ENCODE assay signal across 13 cellular contexts in the genomic region with DNA sequence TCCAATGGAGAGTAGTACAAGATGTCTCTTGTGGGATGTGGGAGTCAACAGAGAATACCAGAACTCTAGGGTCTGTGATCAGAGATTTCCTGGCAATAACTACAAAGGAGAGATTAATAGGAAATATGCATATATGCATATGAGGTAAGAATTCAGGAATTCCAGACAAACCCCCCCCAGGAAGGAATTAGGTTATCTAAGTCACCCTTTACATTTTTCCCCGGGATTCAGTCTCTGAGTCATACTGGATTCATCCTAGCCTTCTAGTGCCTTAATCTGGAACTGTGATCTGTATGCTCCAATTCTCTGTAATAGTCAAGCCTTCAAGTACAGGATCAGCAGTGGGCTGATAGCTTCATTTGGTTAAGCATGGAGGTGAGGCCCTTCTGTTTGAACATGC. TPM values are rescaled to one million over a fixed set of nuclear protein-coding genes. Genes with fewer than 3 reads are reported as not detected.
DNase-seq lines count a peak whose midpoint lies in the region; ATAC-seq and TF ChIP-seq lines count a peak whose summit lies in the region.
"Had no signal": no experiment of that assay in that cellular context is flagged by ENCODE, and none has a peak within 500 bp of the region (broad histone marks: within the 10 kb centered on the region; RNA-seq: fewer than 3 reads in every experiment).

No MANE protein-coding gene starts in this region.

- H3K4me3 ChIP-seq in HCT116 (replicated peaks in 1 of 2; ENCODE audit: low read depth in 1 of 2, low read length in 2 of 2), result no peak overlapping the region

- no peak for TF ChIP-seq POLR2A in HCT116 (IDR thresholded peaks at IDR 0.05; ENCODE audit: borderline replicate concordance, extremely low read depth, insufficient read depth, insufficient read length)

- TF ChIP-seq CTCF in HCT116 (IDR thresholded peaks at IDR 0.05 in 2 of 3, conservative IDR thresholded peaks at IDR 0.05 in 1 of 3; ENCODE audit: borderline replicate concordance in 1 of 3, insufficient read depth in 1 of 3, low read depth in 2 of 3, low read length in 2 of 3) (no peak), foreskin keratinocyte (conservative IDR thresholded peaks at IDR 0.05) (no peak)

- peak overlapping the region; percentile 46 for H3K4me2 ChIP-seq in HCT116 (ENCODE audit: low read length)

- intact Hi-C loops in HCT116 (cut with micrococcal nuclease), result no loop called here
- intact Hi-C loops in Right ventricle myocardium superior (cut with DNase I), result loop anchor here (5.0 to 10.0 kb wide), 2 partner anchors 397 to 550 kb away; no protein-coding TSS in a partner anchor

- no peaks in the 10 kb centered on the region for H3K9me2 ChIP-seq in HCT116 (ENCODE audit: insufficient read depth)

- H3K4me3 Mint-ChIP-seq in activated CD4-positive, alpha-beta T cell treated with anti-CD3 and anti-CD28 coated beads, Interleukin-2, amount 10 ng/mL, durations not matched to agents 7 days and 5 days, result no peak overlapping the region
- H3K4me3 Mint-ChIP-seq: central memory CD8-positive, alpha-beta T cell had no signal

- H3K9ac ChIP-seq in HCT116 (ENCODE audit: low read length), result no peak overlapping the region

- POLR2A ChIA-PET in HCT116 (lab: Charles Lee), result no interaction called here
- POLR2A ChIA-PET in activated CD4-positive, alpha-beta T cell treated with anti-CD3 and anti-CD28 coated beads, Interleukin-2, amount 10 ng/mL, durations not matched to agents 7 days and 5 days (lab: Charles Lee), result no interaction called here

- no peaks in the 10 kb centered on the region for H3K9me3 ChIP-seq in HCT116 (ENCODE audit: control insufficient read depth in 1 of 2, insufficient read depth in 1 of 2, low read depth in 1 of 2, low read length in 2 of 2)

- no peaks in the 10 kb centered on the region for H3K79me2 ChIP-seq in HCT116 (ENCODE audit: insufficient read depth, low read length)

- H3K9me3 Mint-ChIP-seq in activated CD4-positive, alpha-beta T cell treated with anti-CD3 and anti-CD28 coated beads, Interleukin-2, amount 10 ng/mL, durations not matched to agents 7 days and 5 days, result no peaks in the 10 kb centered on the region
- H3K9me3 Mint-ChIP-seq: central memory CD8-positive, alpha-beta T cell had no signal

- H3K27me3 Mint-ChIP-seq in activated CD4-positive, alpha-beta T cell treated with anti-CD3 and anti-CD28 coated beads, Interleukin-2, amount 10 ng/mL, durations not matched to agents 7 days and 5 days, result peaks cover 6% of the 10 kb centered on the region
- H3K27me3 Mint-ChIP-seq: central memory CD8-positive, alpha-beta T cell had no signal

- H3K27ac ChIP-seq in HCT116 (ENCODE audit: low read depth, low read length) (no peak overlapping the region), foreskin keratinocyte (no peak overlapping the region)

- no peaks in the 10 kb centered on the region for H3K36me3 Mint-ChIP-seq in activated CD4-positive, alpha-beta T cell treated with anti-CD3 and anti-CD28 coated beads, Interleukin-2, amount 10 ng/mL, durations not matched to agents 7 days and 5 days (ENCODE audit: low read depth)

- H3K27ac Mint-ChIP-seq in activated CD4-positive, alpha-beta T cell treated with anti-CD3 and anti-CD28 coated beads, Interleukin-2, amount 10 ng/mL, durations not matched to agents 7 days and 5 days, result no peak overlapping the region

- CTCF ChIA-PET in HCT116 (lab: Charles Lee), result interaction anchor here (4.7 kb wide), 1 partner anchor 231 kb away, joined by 49 read pairs; no protein-coding TSS in a partner anchor
- CTCF ChIA-PET in activated CD4-positive, alpha-beta T cell treated with anti-CD3 and anti-CD28 coated beads, Interleukin-2, amount 10 ng/mL, durations not matched to agents 7 days and 5 days (lab: Charles Lee), result no interaction called here

- H3K4me1 Mint-ChIP-seq in activated CD4-positive, alpha-beta T cell treated with anti-CD3 and anti-CD28 coated beads, Interleukin-2, amount 10 ng/mL, durations not matched to agents 7 days and 5 days, result no peaks in the 10 kb centered on the region
- H3K4me1 Mint-ChIP-seq: central memory CD8-positive, alpha-beta T cell had no signal

- no peaks in the 10 kb centered on the region for H4K20me1 ChIP-seq in HCT116 (ENCODE audit: insufficient read depth)

- RAD21 ChIA-PET in HCT116 (lab: Charles Lee; ENCODE audit: low non-redundant PET in 1 of 2, low total read pairs in 2 of 2, uncharacterized antibody in 2 of 2, unreplicated experiment in 2 of 2), result no interaction called here

- H3K36me3 ChIP-seq in HCT116 (ENCODE audit: control insufficient read depth in 1 of 2, insufficient read depth in 2 of 2, low read length in 2 of 2), result no peaks in the 10 kb centered on the region

- TF ChIP-seq RAD21 in HCT116 (IDR thresholded peaks at IDR 0.05; ENCODE audit: low read depth), result no peak

- H3K27me3 ChIP-seq in HCT116 (ENCODE audit: insufficient read depth, low read length) (no peaks in the 10 kb centered on the region), foreskin keratinocyte (peaks cover 11% of the 10 kb centered on the region)

- DNase-seq in A172 (ENCODE audit: low spot score), result peak; percentile 80
- no peak for DNase-seq in HCT116 (ENCODE audit: low read depth, low spot score)
- peak; percentile 41 for DNase-seq in amniotic stem cell (lab: John Stamatoyannopoulos, UW)
- peak; percentile 31 to 52 for DNase-seq in foreskin keratinocyte
- no peak for DNase-seq in activated CD4-positive, alpha-beta T cell treated with anti-CD3 and anti-CD28 coated beads, Interleukin-2, amount 10 ng/mL, durations not matched to agents 7 days and 5 days
- DNase-seq in HuH-7.5 (ENCODE audit: low spot score), result no peak
- DNase-seq in Right ventricle myocardium superior, result no peak
- no peak for DNase-seq in NCI-H526 (lab: John Stamatoyannopoulos, UW)
- DNase-seq: 8988T, NCI-H187 treated with DMSO at 0.1 percent for 48 hours, NCI-H774, SIG-M5 had no signal

- no peak overlapping the region for H2AFZ ChIP-seq in HCT116 (ENCODE audit: low read depth, low read length, poor library complexity, severe bottlenecking)

- H3K4me1 ChIP-seq in HCT116 (ENCODE audit: control insufficient read depth in 1 of 2, insufficient read depth in 2 of 2, low read length in 2 of 2), result peaks cover 0 to 27% of the 10 kb centered on the region in 2 experiments; a peak in 2 of 4 replicates
- no peaks in the 10 kb centered on the region for H3K4me1 ChIP-seq in foreskin keratinocyte

- BruUV-seq in HCT116 (replicated peaks; lab: Mats Ljungman, UMichigan), result no TSS peak

- ATAC-seq in HCT116 (0 out of 2 replicates have a peak, but pooled peaks have one; percentile 46), foreskin keratinocyte (peak; percentile 81), Right ventricle myocardium superior (ENCODE audit: poor library complexity) (no peak)

TF ChIP-seq in HCT116, 20 proteins besides CTCF, POLR2A, EP300 and RAD21:
- TF ChIP-seq, protein P1, sequence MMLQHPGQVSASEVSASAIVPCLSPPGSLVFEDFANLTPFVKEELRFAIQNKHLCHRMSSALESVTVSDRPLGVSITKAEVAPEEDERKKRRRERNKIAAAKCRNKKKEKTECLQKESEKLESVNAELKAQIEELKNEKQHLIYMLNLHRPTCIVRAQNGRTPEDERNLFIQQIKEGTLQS (IDR thresholded peaks at IDR 0.05), result no peak
- TF ChIP-seq EZH2 (IDR thresholded peaks at IDR 0.05) (no peak), POLR2AphosphoS5 (IDR thresholded peaks at IDR 0.05; ENCODE audit: low read depth, low read length) (no peak), SIN3A (IDR thresholded peaks at IDR 0.05; ENCODE audit: low read depth) (no peak), TCF7L2 (IDR thresholded peaks at IDR 0.05; ENCODE audit: borderline replicate concordance, extremely low read depth, insufficient read depth, insufficient read length) (no peak), FOSL1 (IDR thresholded peaks at IDR 0.05; ENCODE audit: low read depth) (0 out of 2 replicates have a peak, but pooled peaks have one; percentile 47), JUND (IDR thresholded peaks at IDR 0.05) (no peak)

RNA-seq across cellular contexts. Expression of a gene that starts 49.4 kb away (rescaled TPM):
- total RNA-seq in A172 (2014; rRNA removed; shearing (Covaris generic)), result 20.6 and 30.0 TPM in 2 replicates
- total RNA-seq in HCT116 (2021; ENCODE audit: unreplicated experiment) (21.5 TPM), foreskin keratinocyte (10.9 and 12.4 TPM in 2 replicates), Right ventricle myocardium superior (12.2 TPM)
- polyA plus RNA-seq in HCT116 (2012), result 5.8 and 9.5 TPM in 2 replicates
- polyA plus RNA-seq in foreskin keratinocyte, result 4.7 and 6.2 TPM in 2 replicates
- total RNA-seq in activated CD4-positive, alpha-beta T cell treated with anti-CD3 and anti-CD28 coated beads, Interleukin-2, amount 10 ng/mL, durations not matched to agents 7 days and 5 days, result 10 to 100 TPM; 30.2 to 33.2 TPM

RNA-seq across cellular contexts. Expression of a gene that starts 49.6 kb away (rescaled TPM):
- 24.4 and 33.5 TPM in 2 replicates for total RNA-seq in A172 (2014; rRNA removed; shearing (Covaris generic))
- total RNA-seq in HCT116 (2021; ENCODE audit: unreplicated experiment) (23.8 TPM), foreskin keratinocyte (17.8 and 18.9 TPM in 2 replicates), Right ventricle myocardium superior (17.9 TPM)
- polyA plus RNA-seq in HCT116 (2012), result 6.6 and 12.0 TPM in 2 replicates
- 7.6 and 8.6 TPM in 2 replicates for polyA plus RNA-seq in foreskin keratinocyte
- total RNA-seq in activated CD4-positive, alpha-beta T cell treated with anti-CD3 and anti-CD28 coated beads, Interleukin-2, amount 10 ng/mL, durations not matched to agents 7 days and 5 days, result 10 to 100 TPM; 25.4 to 30.0 TPM

Comparison
In these comparisons a context has a peak if more than half of its experiments do, and no peak if none do; other contexts are left out.
1. DNase-seq: peak in A172 (single experiment), amniotic stem cell (single experiment) and foreskin keratinocyte (2 of 2); none in HCT116 (single experiment), activated CD4-positive, alpha-beta T cell treated with anti-CD3 and anti-CD28 coated beads, Interleukin-2, amount 10 ng/mL, durations not matched to agents 7 days and 5 days (single experiment), HuH-7.5 (single experiment), Right ventricle myocardium superior (single experiment) and NCI-H526 (0 of 2).